ENCODE assay signal across 8 cellular contexts in genomic region chr5:59660737-59661136, GRCh38.
DNase-seq lines count a peak whose midpoint lies in the region; ATAC-seq and TF ChIP-seq lines count a peak whose summit lies in the region.

No MANE protein-coding gene starts in this region.

- no peak overlapping the region for H3K27ac ChIP-seq in foreskin keratinocyte

- DNase-seq in AG09309 (ENCODE audit: low read depth) (no peak), NCI-H748 (lab: John Stamatoyannopoulos, UW; ENCODE audit: unreplicated experiment) (peak; percentile 45), foreskin keratinocyte (no peak), NCI-H510A (lab: John Stamatoyannopoulos, UW) (no peak)
- no peak for DNase-seq in stimulated activated CD4-positive, alpha-beta T cell treated with anti-CD3 and anti-CD28 coated beads, Interleukin-15, amount 100 ng/mL, for 24 hours

- ATAC-seq in GM19452 (IDR thresholded peaks at IDR 0.05; ENCODE audit: unreplicated experiment) = peak; percentile 55
- ATAC-seq in foreskin keratinocyte = peak; percentile 59
- no peak for ATAC-seq in esophagus mucosa
- ATAC-seq in activated CD4-positive, CD25-positive, alpha-beta regulatory T cell treated with anti-CD3 and anti-CD28 coated beads, Interleukin-2, amount 50 U/mL, for 24 hours = no peak

- no peaks in the 10 kb centered on the region for H3K27me3 ChIP-seq in foreskin keratinocyte

- peak; percentile 38 for TF ChIP-seq CTCF in AG09309 (IDR thresholded peaks at IDR 0.05; ENCODE audit: control insufficient read depth, insufficient read depth, low read depth, low read length, missing control alignments)
- TF ChIP-seq CTCF in foreskin keratinocyte (conservative IDR thresholded peaks at IDR 0.05) = peak; percentile 69

- no peaks in the 10 kb centered on the region for H3K4me1 ChIP-seq in foreskin keratinocyte

- H3K4me3 ChIP-seq in AG09309 (ENCODE audit: control insufficient read depth, low read depth, low read length) = no peak overlapping the region

Comparison
In these comparisons a context has a peak if more than half of its experiments do, and no peak if none do; other contexts are left out.
1. ATAC-seq: peak in GM19452 (single experiment) and foreskin keratinocyte (single experiment); none in esophagus mucosa (single experiment) and activated CD4-positive, CD25-positive, alpha-beta regulatory T cell treated with anti-CD3 and anti-CD28 coated beads, Interleukin-2, amount 50 U/mL, for 24 hours (0 of 2).